8 cellular contexts compared by ENCODE assay signal in the genomic region with DNA sequence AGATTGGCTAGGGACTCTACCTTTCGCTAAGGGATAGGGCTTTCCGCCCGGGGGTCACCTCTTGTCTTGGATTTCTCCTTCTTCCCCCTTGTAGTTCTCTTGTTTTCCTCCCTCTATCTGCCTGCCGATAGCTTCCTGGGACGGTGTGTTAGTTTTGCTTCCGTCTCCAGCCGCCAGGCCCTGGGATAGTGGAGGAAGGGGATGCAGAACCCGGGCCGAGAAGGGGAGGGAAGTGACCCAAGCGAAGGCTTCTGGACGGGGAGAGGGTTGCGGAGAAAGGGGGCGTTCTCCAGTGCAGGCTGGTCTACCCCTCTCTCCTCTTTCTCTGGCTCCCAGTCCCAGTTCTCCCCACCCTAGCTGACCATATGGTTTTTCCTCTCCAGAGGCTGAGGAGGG. TPM values are rescaled to one million over a fixed set of nuclear protein-coding genes. Genes with fewer than 3 reads are reported as not detected.
A peak's percentile ranks its signal among the peaks of the same experiment; 100 is the strongest.
DNase-seq lines count a peak whose midpoint lies in the region; ATAC-seq and TF ChIP-seq lines count a peak whose summit lies in the region.

No MANE protein-coding gene starts in this region.

- no peak overlapping the region for H3K4me2 ChIP-seq in Karpas-422 (ENCODE audit: low read depth, low read length, poor library complexity, severe bottlenecking)

- peak overlapping the region; percentile 96 for H3K4me3 Mint-ChIP-seq in activated naive CD4-positive, alpha-beta T cell treated with anti-CD3 and anti-CD28 coated beads, Interleukin-2, amount 50 U/mL, for 24 hours
- peak overlapping the region; percentile 93 for H3K4me3 Mint-ChIP-seq in activated B cell treated with CpG ODN at 0.5 μM for 24 hours

- ATAC-seq in activated naive CD4-positive, alpha-beta T cell treated with anti-CD3 and anti-CD28 coated beads, Interleukin-2, amount 50 U/mL, for 72 hours, result no peak
- ATAC-seq in activated B cell treated with CpG ODN at 0.5 μM for 24 hours (ENCODE audit: low read depth), result no peak
- peak; percentile 5 to 12 for ATAC-seq in left cardiac atrium
- no peak for ATAC-seq in HG03097 (IDR thresholded peaks at IDR 0.05; ENCODE audit: low FRiP score, unreplicated experiment)

- no peak overlapping the region for H3K27ac Mint-ChIP-seq in activated naive CD4-positive, alpha-beta T cell treated with anti-CD3 and anti-CD28 coated beads, Interleukin-2, amount 50 U/mL, for 24 hours
- H3K27ac Mint-ChIP-seq in activated naive CD4-positive, alpha-beta T cell treated with anti-CD3 and anti-CD28 coated beads, Interleukin-2, amount 50 U/mL, for 72 hours, result peak overlapping the region in 1 of 2 donors; percentile 81
- H3K27ac Mint-ChIP-seq in activated B cell treated with CpG ODN at 0.5 μM for 24 hours, result no peak overlapping the region

- no peaks in the 10 kb centered on the region for H3K36me3 ChIP-seq in Karpas-422 (ENCODE audit: insufficient read depth, low read length)

- no peaks in the 10 kb centered on the region for H3K4me1 ChIP-seq in Karpas-422 (ENCODE audit: low read length)

- intact Hi-C loops in activated B cell treated with CpG ODN at 0.5 μM for 24 hours (cut with micrococcal nuclease) (loop anchor here (1.0 to 10.0 kb wide), 4 partner anchors 30 to 84 kb away; a partner anchor contains a TSS), left cardiac atrium (cut with DNase I) (no loop called here)

- no peaks in the 10 kb centered on the region for H3K27me3 ChIP-seq in Karpas-422 (ENCODE audit: low read length)

- H3K36me3 Mint-ChIP-seq in activated naive CD4-positive, alpha-beta T cell treated with anti-CD3 and anti-CD28 coated beads, Interleukin-2, amount 50 U/mL, for 24 hours, result no peaks in the 10 kb centered on the region
- H3K36me3 Mint-ChIP-seq in activated naive CD4-positive, alpha-beta T cell treated with anti-CD3 and anti-CD28 coated beads, Interleukin-2, amount 50 U/mL, for 72 hours, result peaks cover 0 to 4% of the 10 kb centered on the region in 2 donors
- H3K36me3 Mint-ChIP-seq in activated B cell treated with CpG ODN at 0.5 μM for 24 hours (ENCODE audit: low read depth), result peaks cover 4% of the 10 kb centered on the region

- POLR2A ChIA-PET in activated B cell treated with CpG ODN at 0.5 μM for 24 hours (lab: Charles Lee), result interaction anchor here (1.2 kb wide), 1 partner anchor 142 kb away, joined by 3 read pairs; a partner anchor contains a TSS

- CTCF ChIA-PET in activated B cell treated with CpG ODN at 0.5 μM for 24 hours (lab: Charles Lee), result no interaction called here

- H4K20me1 ChIP-seq in Karpas-422 (ENCODE audit: insufficient read depth, low read depth, low read length), result no peaks in the 10 kb centered on the region

- H3K9ac ChIP-seq in Karpas-422 (ENCODE audit: low read length), result no peak overlapping the region

- no peak overlapping the region for H3K27ac ChIP-seq in Karpas-422 (ENCODE audit: low read length)

- peaks cover 26% of the 10 kb centered on the region for H3K4me1 Mint-ChIP-seq in activated naive CD4-positive, alpha-beta T cell treated with anti-CD3 and anti-CD28 coated beads, Interleukin-2, amount 50 U/mL, for 24 hours
- H3K4me1 Mint-ChIP-seq in activated B cell treated with CpG ODN at 0.5 μM for 24 hours, result peaks cover 24% of the 10 kb centered on the region

- no peaks in the 10 kb centered on the region for H3K9me3 Mint-ChIP-seq in activated naive CD4-positive, alpha-beta T cell treated with anti-CD3 and anti-CD28 coated beads, Interleukin-2, amount 50 U/mL, for 24 hours
- H3K9me3 Mint-ChIP-seq in activated naive CD4-positive, alpha-beta T cell treated with anti-CD3 and anti-CD28 coated beads, Interleukin-2, amount 50 U/mL, for 72 hours, result no peaks in the 10 kb centered on the region
- no peaks in the 10 kb centered on the region for H3K9me3 Mint-ChIP-seq in activated B cell treated with CpG ODN at 0.5 μM for 24 hours

- H3K4me3 ChIP-seq in retinal pigment epithelial cell (ENCODE audit: low read length) (peak overlapping the region; percentile 97), Karpas-422 (ENCODE audit: low read length) (no peak overlapping the region)

- H3K79me2 ChIP-seq in Karpas-422 (ENCODE audit: low read length), result no peaks in the 10 kb centered on the region

- TF ChIP-seq CTCF in activated B cell treated with CpG ODN at 0.5 μM for 24 hours (IDR thresholded peaks at IDR 0.05) (no peak), retinal pigment epithelial cell (conservative IDR thresholded peaks at IDR 0.05; ENCODE audit: low read depth, low read length) (no peak)

- no peaks in the 10 kb centered on the region for H3K9me2 ChIP-seq in Karpas-422 (replicated peaks; ENCODE audit: insufficient read depth, low read length)

- H3K9me3 ChIP-seq in Karpas-422 (ENCODE audit: low read length), result no peaks in the 10 kb centered on the region

- no peak overlapping the region for H2AFZ ChIP-seq in Karpas-422 (ENCODE audit: low read length)

- DNase-seq in activated naive CD4-positive, alpha-beta T cell treated with anti-CD3 and anti-CD28 coated beads, Interleukin-2, amount 50 U/mL, for 72 hours (ENCODE audit: low spot score in 2 of 2), result no peak
- DNase-seq in activated B cell treated with CpG ODN at 0.5 μM for 24 hours, result no peak
- DNase-seq in left cardiac atrium, result no peak
- DNase-seq in retinal pigment epithelial cell (ENCODE audit: low read depth), result no peak
- DNase-seq in Karpas-422, result no peak
- no peak for DNase-seq in NCI-H2081 treated with DMSO at 0.1 percent for 48 hours (lab: John Stamatoyannopoulos, UW)

- no peaks in the 10 kb centered on the region for H3K27me3 Mint-ChIP-seq in activated naive CD4-positive, alpha-beta T cell treated with anti-CD3 and anti-CD28 coated beads, Interleukin-2, amount 50 U/mL, for 24 hours
- H3K27me3 Mint-ChIP-seq in activated B cell treated with CpG ODN at 0.5 μM for 24 hours, result peaks cover 5% of the 10 kb centered on the region

RNA-seq across cellular contexts. Expression of a gene that starts 0.9 kb away (rescaled TPM):
- total RNA-seq in activated naive CD4-positive, alpha-beta T cell treated with anti-CD3 and anti-CD28 coated beads, Interleukin-2, amount 50 U/mL, for 72 hours, result 1 to 10 TPM; 5.1 to 5.6 TPM
- total RNA-seq in activated B cell treated with CpG ODN at 0.5 μM for 24 hours (2.3 and 2.4 TPM in 2 replicates), left cardiac atrium (1 to 10 TPM; 3.9 TPM)
- total RNA-seq in Karpas-422 (2014; rRNA removed; shearing (Covaris generic); ENCODE audit: low replicate concordance), result not detected in 2 replicates

RNA-seq across cellular contexts. Expression of a gene that starts 29.8 kb away (rescaled TPM):
- total RNA-seq in activated naive CD4-positive, alpha-beta T cell treated with anti-CD3 and anti-CD28 coated beads, Interleukin-2, amount 50 U/mL, for 72 hours, result 1 to 10 TPM; 2.6 to 3.2 TPM
- total RNA-seq in activated B cell treated with CpG ODN at 0.5 μM for 24 hours, result 0.22 and 0.37 TPM in 2 replicates
- total RNA-seq in left cardiac atrium, result 1 to 10 TPM; 2.0 to 2.7 TPM
- total RNA-seq in Karpas-422 (2014; rRNA removed; shearing (Covaris generic); ENCODE audit: low replicate concordance), result 0.22 TPM in 1 of 2 replicates, not detected in the other

Comparison
In these comparisons a context has a peak if more than half of its experiments do, and no peak if none do; other contexts are left out.
1. ATAC-seq: peak in left cardiac atrium (2 of 2); none in activated naive CD4-positive, alpha-beta T cell treated with anti-CD3 and anti-CD28 coated beads, Interleukin-2, amount 50 U/mL, for 72 hours (0 of 2), activated B cell treated with CpG ODN at 0.5 μM for 24 hours (single experiment) and HG03097 (single experiment).